ENCODE assay signal across 28 cellular contexts in genomic region chr12:57200497-57200896, GRCh38. TPM values are rescaled to one million over a fixed set of nuclear protein-coding genes. Genes with fewer than 3 reads are reported as not detected.
"Had no signal": no experiment of that assay in that cellular context is flagged by ENCODE, and none has a peak within 500 bp of the region (broad histone marks: within the 10 kb centered on the region; RNA-seq: fewer than 3 reads in every experiment).

No MANE protein-coding gene starts in this region.

- H3K36me3 ChIP-seq: uterus had no signal

- DNase-seq: stimulated activated CD4-positive, alpha-beta T cell treated with anti-CD3 and anti-CD28 coated beads, Interleukin-2, amount 100 ng/mL, for 48 hours; stimulated activated CD4-positive, alpha-beta T cell treated with anti-CD3 and anti-CD28 coated beads, Interleukin-4, amount 100 ng/mL, for 1 hour; stimulated activated CD4-positive, alpha-beta T cell treated with anti-CD3 and anti-CD28 coated beads, Interleukin-4, amount 100 ng/mL, for 24 hours; stimulated activated CD4-positive, alpha-beta T cell treated with anti-CD3 and anti-CD28 coated beads, Interleukin-4, amount 100 ng/mL, for 4 hours; stimulated activated CD8-positive, alpha-beta memory T cell treated with anti-CD3 and anti-CD28 coated beads, Interleukin-4, amount 100 ng/mL, for 48 hours; stimulated activated naive B cell treated with anti-CD40 and anti-IgM and Interleukin-4, amounts not matched to agents 10 μg/mL and 1 μg/mL and 100 μg/mL, for 72 hours; stimulated activated naive CD4-positive, alpha-beta T cell; stimulated activated naive CD4-positive, alpha-beta T cell treated with Interleukin-2 at 50 U/mL for 16 hours; stimulated activated naive CD8-positive, alpha-beta T cell treated with anti-CD3 and anti-CD28 coated beads, Interleukin-15, amount 100 ng/mL, for 72 hours; stimulated activated naive CD8-positive, alpha-beta T cell treated with anti-CD3 and anti-CD28 coated beads, Interleukin-15, Interleukin-2, amounts not matched to agents 100 U/mL and 50 U/mL, for 24 hours; stomach; substantia nigra; testis; thyroid gland; tibial artery; transverse colon; trophoblast cell; upper lobe of right lung; uterus had no signal

- H3K9me3 ChIP-seq: stomach, suprapubic skin, testis, thoracic aorta, thyroid gland, tibial artery, tibial nerve, transverse colon, upper lobe of left lung, upper lobe of right lung, uterus, vagina had no signal

- H3K27ac ChIP-seq: stomach, suprapubic skin, testis, thoracic aorta, thyroid gland, tibial artery, tibial nerve, transverse colon, upper lobe of left lung, upper lobe of right lung, uterus, vagina had no signal

- H3K4me3 ChIP-seq: stomach, suprapubic skin, testis, thoracic aorta, thyroid gland, tibial artery, tibial nerve, transverse colon, upper lobe of left lung, upper lobe of right lung, uterus, vagina had no signal

- H3K27me3 ChIP-seq: stomach, suprapubic skin, testis, thyroid gland, tibial artery, tibial nerve, transverse colon, upper lobe of left lung, upper lobe of right lung, uterus, vagina had no signal

- ATAC-seq: stimulated activated effector memory CD8-positive, alpha-beta T cell treated with anti-CD3 and anti-CD28 coated beads, Interleukin-12 subunit alpha, Interleukin-12 subunit beta, amount 100 ng/mL, for 72 hours; stimulated activated memory B cell treated with anti-CD40 and anti-IgM and Interleukin-4, amounts not matched to agents 10 μg/mL and 1 μg/mL and 100 μg/mL, for 72 hours; stimulated activated naive B cell treated with anti-CD40 and anti-IgM and Interleukin-4, amounts not matched to agents 10 μg/mL and 1 μg/mL and 100 μg/mL, for 72 hours; stimulated activated naive CD8-positive, alpha-beta T cell treated with anti-CD3 and anti-CD28 coated beads, Interleukin-15, amount 100 ng/mL, for 72 hours; stimulated activated naive CD8-positive, alpha-beta T cell treated with anti-CD3 and anti-CD28 coated beads, Interleukin-15, Interleukin-2, amounts not matched to agents 100 U/mL and 50 U/mL, for 24 hours; upper lobe of right lung had no signal

- H3K4me1 ChIP-seq: stomach, suprapubic skin, testis, thyroid gland, tibial artery, tibial nerve, transverse colon, upper lobe of left lung, upper lobe of right lung, uterus, vagina had no signal

RNA-seq across cellular contexts. Expression of gene LRP1-AS, which starts 53.1 kb away (rescaled TPM):
- polyA plus RNA-seq: stomach, thymus, urinary bladder had no signal
